16 cellular contexts compared by ENCODE assay signal in the genomic region with DNA sequence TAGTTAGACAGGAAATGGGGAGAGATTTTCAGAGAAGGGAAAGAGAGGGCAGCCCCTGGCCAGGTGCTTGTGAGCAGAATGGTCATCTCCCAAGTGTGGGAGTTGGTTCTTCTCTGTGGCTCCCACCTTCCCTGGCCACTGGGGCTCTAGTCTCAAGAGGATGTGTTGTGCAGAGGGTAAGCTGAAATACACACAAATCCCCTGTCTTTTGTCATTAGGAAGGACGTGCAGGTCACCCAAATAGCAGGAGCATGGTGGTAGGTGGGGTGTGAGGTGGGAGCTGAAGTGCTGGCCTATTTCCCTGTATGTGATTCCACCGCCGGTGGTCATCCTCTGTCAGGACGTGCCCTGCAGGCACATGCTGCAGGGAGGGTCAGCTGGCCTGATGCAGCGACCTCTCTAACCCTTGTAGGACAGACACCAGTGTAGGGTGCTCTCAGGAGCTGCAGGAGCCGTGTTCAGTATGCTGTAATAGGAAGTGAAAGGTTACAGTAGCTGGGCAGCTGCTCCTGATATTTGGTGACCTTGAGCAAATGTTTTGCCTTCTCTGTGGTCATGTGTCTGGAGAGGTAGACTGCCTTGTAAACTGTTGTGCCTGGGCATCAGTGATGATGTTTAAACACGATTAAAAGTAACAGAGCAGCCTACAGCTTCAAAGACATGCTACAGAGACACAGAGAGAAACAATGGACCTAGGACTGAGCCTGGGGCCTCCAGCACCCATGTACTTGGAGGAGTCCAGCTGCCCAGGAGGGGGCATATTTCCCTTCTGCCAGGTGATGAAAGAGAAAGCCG. TPM values are rescaled to one million over a fixed set of nuclear protein-coding genes. Genes with fewer than 3 reads are reported as not detected.
"Had no signal": no experiment of that assay in that cellular context is flagged by ENCODE, and none has a peak within 500 bp of the region (broad histone marks: within the 10 kb centered on the region; RNA-seq: fewer than 3 reads in every experiment).

No MANE protein-coding gene starts in this region.

- H2AFZ ChIP-seq: parathyroid adenoma had no signal

- H3K9me3 ChIP-seq: ascending aorta, esophagus squamous epithelium, tibial artery, uterus had no signal

- H3K4me2 ChIP-seq: smooth muscle cell had no signal

- H3K79me2 ChIP-seq: parathyroid adenoma had no signal

- FAIRE-seq: bronchial epithelial cell, islet of Langerhans had no signal

- ATAC-seq: activated T-cell treated with anti-CD3 and anti-CD28 coated beads, Interleukin-2, amount 50 U/mL, for 4 hours; foreskin keratinocyte; left ventricle myocardium superior; stimulated activated effector memory CD8-positive, alpha-beta T cell treated with anti-CD3 and anti-CD28 coated beads, Interleukin-12 subunit alpha, Interleukin-12 subunit beta, amount 100 ng/mL, for 72 hours had no signal

- DNase-seq: activated CD4-positive, alpha-beta memory T cell treated with anti-CD3 and anti-CD28 coated beads for 36 hours; activated CD4-positive, alpha-beta T cell treated with anti-CD3 and anti-CD28 coated beads for 1 hour; activated T-cell treated with anti-CD3 and anti-CD28 coated beads, Interleukin-2, amount 50 U/mL, for 4 hours; esophagus squamous epithelium; foreskin keratinocyte; mesendoderm; tibial artery; uterus had no signal

- H3K36me3 ChIP-seq: ascending aorta, esophagus squamous epithelium, tibial artery, uterus had no signal

- H3K4me3 ChIP-seq: ascending aorta, esophagus squamous epithelium, smooth muscle cell, tibial artery, uterus had no signal

- H3K27me3 ChIP-seq: ascending aorta, esophagus squamous epithelium, foreskin keratinocyte, tibial artery, uterus had no signal

- H3K27ac ChIP-seq: foreskin keratinocyte, parathyroid adenoma, uterus had no signal

- H3K9ac ChIP-seq: parathyroid adenoma had no signal

RNA-seq across cellular contexts. Expression of a gene that starts 35.4 kb away (rescaled TPM):
- total RNA-seq: activated CD4-positive, alpha-beta memory T cell treated with anti-CD3 and anti-CD28 coated beads for 36 hours; activated T-cell treated with anti-CD3 and anti-CD28 coated beads, Interleukin-2, amount 50 U/mL, for 4 hours; ascending aorta; bronchial epithelial cell; chondrocyte; esophagus squamous epithelium; foreskin keratinocyte; left ventricle myocardium superior; smooth muscle cell; uterus had no signal
- polyA plus RNA-seq: foreskin keratinocyte, smooth muscle cell had no signal

RNA-seq across cellular contexts. Expression of a gene that starts 47.8 kb away (rescaled TPM):
- total RNA-seq: activated CD4-positive, alpha-beta memory T cell treated with anti-CD3 and anti-CD28 coated beads for 36 hours; activated T-cell treated with anti-CD3 and anti-CD28 coated beads, Interleukin-2, amount 50 U/mL, for 4 hours; ascending aorta; bronchial epithelial cell; chondrocyte; esophagus squamous epithelium; foreskin keratinocyte; left ventricle myocardium superior; smooth muscle cell; uterus had no signal
- polyA plus RNA-seq: foreskin keratinocyte, smooth muscle cell had no signal
